Comparison of ENCODE assay signal across 11 cellular contexts in the genomic region with DNA sequence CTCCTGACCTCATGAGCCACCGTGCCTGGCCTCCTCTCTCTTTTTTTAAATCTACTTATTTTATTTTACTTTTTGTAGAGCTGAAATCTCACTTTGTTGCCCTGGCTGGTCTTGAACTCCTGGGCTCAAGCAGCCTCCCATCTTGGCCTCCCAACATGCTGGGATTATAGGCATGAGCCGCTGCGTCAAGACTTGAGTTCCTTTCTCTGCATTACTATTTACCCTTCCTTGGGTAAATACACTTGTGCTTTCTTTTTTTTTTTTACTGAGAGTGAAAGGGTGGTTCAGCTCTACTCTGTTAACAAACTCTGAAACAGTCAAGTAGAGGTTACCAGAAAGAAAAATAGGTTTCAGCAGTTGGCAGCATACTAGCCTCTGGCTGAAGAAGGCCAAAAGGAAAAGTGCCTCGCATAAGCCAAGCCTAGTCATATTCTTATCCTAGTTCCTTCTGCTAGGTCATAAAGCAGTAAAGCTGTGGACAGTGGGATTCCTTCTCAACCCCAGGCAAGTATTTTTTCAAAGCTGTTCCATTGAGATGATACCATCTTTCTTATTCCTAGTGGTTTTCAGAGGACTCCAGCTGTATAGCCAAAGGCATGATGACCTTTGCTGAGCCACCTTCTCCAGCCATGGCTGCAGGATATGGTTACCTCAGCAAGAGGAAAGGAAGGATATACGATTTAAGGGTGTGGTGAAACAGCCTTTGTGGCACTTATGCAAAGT.
DNase-seq lines count a peak whose midpoint lies in the region; ATAC-seq and TF ChIP-seq lines count a peak whose summit lies in the region.
"Had no signal": no experiment of that assay in that cellular context is flagged by ENCODE, and none has a peak within 500 bp of the region (broad histone marks: within the 10 kb centered on the region; RNA-seq: fewer than 3 reads in every experiment).

No MANE protein-coding gene starts in this region.

- H3K9me3 Mint-ChIP-seq in CD4-positive, alpha-beta memory T cell: peaks cover 0 to 9% (median 3%) of the 10 kb centered on the region in 8 donors
- H3K9me3 Mint-ChIP-seq in naive thymus-derived CD4-positive, alpha-beta T cell: peaks cover 0 to 16% (median 6%) of the 10 kb centered on the region in 11 donors

- no peaks in the 10 kb centered on the region for H3K27me3 Mint-ChIP-seq in CD4-positive, alpha-beta memory T cell
- no peaks in the 10 kb centered on the region for H3K27me3 Mint-ChIP-seq in naive thymus-derived CD4-positive, alpha-beta T cell

- H3K4me1 Mint-ChIP-seq in CD4-positive, alpha-beta memory T cell: peaks cover 30 to 61% (median 50%) of the 10 kb centered on the region in 4 donors
- peaks cover 37 to 86% (median 63%) of the 10 kb centered on the region in 7 donors for H3K4me1 Mint-ChIP-seq in naive thymus-derived CD4-positive, alpha-beta T cell

- peak overlapping the region in 6 of 8 donors; percentile 9 to 48 (median 34) for H3K4me3 Mint-ChIP-seq in CD4-positive, alpha-beta memory T cell
- H3K4me3 Mint-ChIP-seq in naive thymus-derived CD4-positive, alpha-beta T cell: peak overlapping the region in 9 of 10 donors; percentile 13 to 63 (median 38)

- H3K27me3 ChIP-seq in CD4-positive, alpha-beta memory T cell (ENCODE audit: insufficient read depth, low read length): no peaks in the 10 kb centered on the region
- no peaks in the 10 kb centered on the region for H3K27me3 ChIP-seq in naive thymus-derived CD4-positive, alpha-beta T cell (ENCODE audit: control insufficient read depth in 2 of 2, insufficient read depth in 2 of 2, low read length in 2 of 2)

- no peak for DNase-seq in CD4-positive, alpha-beta memory T cell
- DNase-seq in GM12865 (ENCODE audit: low read depth): peak; percentile 23
- DNase-seq in astrocyte of the spinal cord (ENCODE audit: low read depth, low spot score): peak; percentile 45
- DNase-seq in naive thymus-derived CD4-positive, alpha-beta T cell: no peak
- DNase-seq in NCI-H345 (lab: John Stamatoyannopoulos, UW): no peak
- no peak for DNase-seq in Kasumi-1 (lab: John Stamatoyannopoulos, UW)
- DNase-seq: activated effector memory CD4-positive, alpha-beta T cell treated with Interleukin-2 at 50 U/mL for 16 hours; NCI-H2029 had no signal

- in situ Hi-C loops in astrocyte of the spinal cord (cut with HindIII; ENCODE audit: low sequenced_read_pairs): no loop called here

- peaks cover 18 to 26% of the 10 kb centered on the region in 2 donors for H3K36me3 Mint-ChIP-seq in CD4-positive, alpha-beta memory T cell
- H3K36me3 Mint-ChIP-seq in naive thymus-derived CD4-positive, alpha-beta T cell: peaks cover 0 to 52% (median 34%) of the 10 kb centered on the region in 5 donors

- TF ChIP-seq CTCF in GM12865 (IDR thresholded peaks at IDR 0.05; ENCODE audit: insufficient read depth, low read depth, low read length, missing control alignments): no peak
- no peak for TF ChIP-seq CTCF in astrocyte of the spinal cord (IDR thresholded peaks at IDR 0.05; ENCODE audit: low read depth, low read length)

- peak; percentile 34 for ATAC-seq in naive thymus-derived CD4-positive, alpha-beta T cell
- ATAC-seq in GM21529 (IDR thresholded peaks at IDR 0.05; ENCODE audit: unreplicated experiment) (no peak), GM18511 (IDR thresholded peaks at IDR 0.05; ENCODE audit: unreplicated experiment) (no peak)

- POLR2A ChIA-PET in CD4-positive, alpha-beta memory T cell (lab: Charles Lee; ENCODE audit: partially characterized antibody): interaction anchor here (0.8 to 3.1 kb wide), 4 partner anchors 9 to 196 kb away, joined by 3 to 16 read pairs (median 6); no protein-coding TSS in a partner anchor
- POLR2A ChIA-PET in naive thymus-derived CD4-positive, alpha-beta T cell (lab: Charles Lee): interaction anchor here (0.9 kb wide), 1 partner anchor 10 kb away, joined by 3 read pairs; no protein-coding TSS in a partner anchor

- CTCF ChIA-PET in CD4-positive, alpha-beta memory T cell (lab: Charles Lee; ENCODE audit: partially characterized antibody): interaction anchor here (0.6 to 1.3 kb wide), 3 partner anchors 11 to 13 kb away, joined by 3 to 9 read pairs (median 4); no protein-coding TSS in a partner anchor
- CTCF ChIA-PET in naive thymus-derived CD4-positive, alpha-beta T cell (lab: Charles Lee): no interaction called here

- H3K4me1 ChIP-seq in CD4-positive, alpha-beta memory T cell (ENCODE audit: insufficient read depth, low read length): peaks cover 50% of the 10 kb centered on the region
- peaks cover 35 to 36% of the 10 kb centered on the region in 2 donors for H3K4me1 ChIP-seq in naive thymus-derived CD4-positive, alpha-beta T cell (ENCODE audit: control insufficient read depth in 2 of 2, insufficient read depth in 2 of 2, low read length in 2 of 2)

- no peaks in the 10 kb centered on the region for H3K36me3 ChIP-seq in CD4-positive, alpha-beta memory T cell (ENCODE audit: insufficient read depth, low read length)
- H3K36me3 ChIP-seq in naive thymus-derived CD4-positive, alpha-beta T cell (ENCODE audit: control insufficient read depth in 2 of 3, insufficient read depth in 3 of 3, low read length in 3 of 3): peaks cover 0 to 11% (median 3%) of the 10 kb centered on the region in 3 experiments

- intact Hi-C loops in CD4-positive, alpha-beta memory T cell (cut with micrococcal nuclease): no loop called here
- intact Hi-C loops in naive thymus-derived CD4-positive, alpha-beta T cell (cut with micrococcal nuclease): no loop called here

- no peak overlapping the region for H3K4me3 ChIP-seq in CD4-positive, alpha-beta memory T cell (ENCODE audit: low read length in 2 of 2)
- no peak overlapping the region for H3K4me3 ChIP-seq in GM12865 (ENCODE audit: low read depth, low read length)
- no peak overlapping the region for H3K4me3 ChIP-seq in astrocyte of the spinal cord (ENCODE audit: low read depth, low read length)
- no peak overlapping the region for H3K4me3 ChIP-seq in naive thymus-derived CD4-positive, alpha-beta T cell (ENCODE audit: low read length)
- H3K4me3 ChIP-seq: smooth muscle cell had no signal

- peak overlapping the region in 6 of 7 donors; percentile 38 to 88 (median 66) for H3K27ac Mint-ChIP-seq in CD4-positive, alpha-beta memory T cell
- peak overlapping the region; percentile 4 to 78 (median 62) for H3K27ac Mint-ChIP-seq in naive thymus-derived CD4-positive, alpha-beta T cell

- no peaks in the 10 kb centered on the region for H3K9me3 ChIP-seq in CD4-positive, alpha-beta memory T cell (ENCODE audit: control insufficient read depth in 1 of 2, low read length in 2 of 2)
- peaks cover 0 to 6% (median 0%) of the 10 kb centered on the region in 3 experiments for H3K9me3 ChIP-seq in naive thymus-derived CD4-positive, alpha-beta T cell (ENCODE audit: control insufficient read depth in 2 of 3, low read length in 3 of 3)

- H3K27ac ChIP-seq in CD4-positive, alpha-beta memory T cell (ENCODE audit: low read depth, low read length): no peak overlapping the region
- no peak overlapping the region for H3K27ac ChIP-seq in naive thymus-derived CD4-positive, alpha-beta T cell (ENCODE audit: low read depth, low read length)

Comparison
In these comparisons a context has a peak if more than half of its experiments do, and no peak if none do; other contexts are left out.
1. DNase-seq: peak in GM12865 (single experiment) and astrocyte of the spinal cord (single experiment); none in CD4-positive, alpha-beta memory T cell (0 of 5), naive thymus-derived CD4-positive, alpha-beta T cell (0 of 9), NCI-H345 (single experiment) and Kasumi-1 (0 of 2).